ENCODE assay signal across 1 cellular context in the genomic region with DNA sequence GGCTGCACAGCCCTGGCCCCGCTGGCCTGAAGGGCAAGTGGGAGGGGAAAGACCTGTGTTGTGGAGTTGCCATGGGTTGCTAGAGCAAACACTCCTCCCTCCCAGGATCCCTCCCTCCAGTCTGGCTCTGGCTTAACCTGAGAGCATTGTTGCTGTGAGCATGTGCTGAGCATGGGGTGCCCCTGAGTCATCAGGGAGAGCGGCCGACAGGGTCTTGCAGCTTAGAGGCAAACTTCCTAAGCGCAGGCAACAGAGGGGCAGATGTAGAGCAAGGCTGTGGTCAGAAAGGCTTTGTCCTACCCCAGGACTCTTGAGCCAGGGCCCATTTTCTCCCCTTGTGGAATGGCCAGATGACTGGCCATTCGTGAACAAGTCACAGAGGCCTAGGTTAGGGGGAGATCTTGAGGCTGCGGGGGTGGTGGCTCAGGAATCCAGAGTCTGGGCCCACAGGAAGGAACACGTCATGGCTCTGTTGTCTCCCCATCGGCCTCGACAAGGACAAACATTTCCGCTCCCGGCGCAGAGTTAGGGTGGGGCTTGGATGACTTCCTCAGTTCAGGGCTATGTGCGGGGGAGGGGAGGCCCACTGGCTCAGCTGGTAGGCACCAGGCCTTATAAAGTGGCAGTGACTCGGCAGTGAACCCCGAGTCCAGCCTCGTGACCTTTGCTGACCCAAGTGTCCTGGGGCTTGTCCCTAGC.
TF ChIP-seq lines count a peak whose summit lies in the region.

No MANE protein-coding gene starts in this region.

TF ChIP-seq in HepG2, 621 proteins besides CTCF, POLR2A, EP300 and RAD21 (continued from another document and continues in another):
- TF ChIP-seq ZFP36 (IDR thresholded peaks at IDR 0.05; ENCODE audit: borderline replicate concordance, low read depth, low read length, partially characterized antibody) (no peak), PRPF4 (IDR thresholded peaks at IDR 0.05; ENCODE audit: low read depth, low read length, poor library complexity, severe bottlenecking) (no peak), ZNF292 (CRISPR knock-in tag; IDR thresholded peaks at IDR 0.05; ENCODE audit: borderline replicate concordance, low read depth) (peak; percentile 57), ZNF367 (CRISPR knock-in tag; IDR thresholded peaks at IDR 0.05; ENCODE audit: borderline replicate concordance) (no peak), ELF3 (CRISPR knock-in tag; IDR thresholded peaks at IDR 0.05) (peak; percentile 62), SIX1 (CRISPR knock-in tag; IDR thresholded peaks at IDR 0.05; ENCODE audit: borderline replicate concordance) (no peak), KMT2B (CRISPR knock-in tag; IDR thresholded peaks at IDR 0.05) (no peak; the same call in 1 of the 2 replicates), ZNF577 (CRISPR knock-in tag; IDR thresholded peaks at IDR 0.05; ENCODE audit: borderline replicate concordance, low read depth) (no peak), NR2C2 (CRISPR knock-in tag; IDR thresholded peaks at IDR 0.05; ENCODE audit: borderline replicate concordance) (peak; percentile 58), ZNF674 (CRISPR knock-in tag; IDR thresholded peaks at IDR 0.05; ENCODE audit: low read depth) (no peak), MYC (CRISPR knock-in tag; IDR thresholded peaks at IDR 0.05; ENCODE audit: borderline replicate concordance) (peak; percentile 95), YEATS2 (CRISPR knock-in tag; IDR thresholded peaks at IDR 0.05; ENCODE audit: borderline replicate concordance) (peak; percentile 72; the same call in 1 of the 2 replicates), TCF12 (IDR thresholded peaks at IDR 0.05) (no peak), TCF12 (CRISPR knock-in tag; IDR thresholded peaks at IDR 0.05) (peak; percentile 5), ZNF891 (CRISPR knock-in tag; IDR thresholded peaks at IDR 0.05) (0 out of 2 replicates have a peak, but pooled peaks have one; percentile 9)
- TF ChIP-seq, protein P1, sequence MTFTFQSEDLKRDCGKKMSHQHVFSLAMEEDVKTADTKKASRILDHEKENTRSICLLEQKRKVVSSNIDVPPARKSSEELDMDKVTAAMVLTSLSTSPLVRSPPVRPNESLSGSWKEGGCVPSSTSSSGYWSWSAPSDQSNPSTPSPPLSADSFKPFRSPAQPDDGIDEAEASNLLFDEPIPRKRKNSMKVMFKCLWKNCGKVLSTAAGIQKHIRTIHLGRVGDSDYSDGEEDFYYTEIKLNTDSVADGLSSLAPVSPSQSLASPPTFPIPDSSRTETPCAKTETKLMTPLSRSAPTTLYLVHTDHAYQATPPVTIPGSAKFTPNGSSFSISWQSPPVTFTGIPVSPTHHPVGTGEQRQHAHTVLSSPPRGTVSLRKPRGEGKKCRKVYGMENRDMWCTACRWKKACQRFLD (CRISPR knock-in tag; IDR thresholded peaks at IDR 0.05; ENCODE audit: borderline replicate concordance): no peak
- TF ChIP-seq, protein P2, sequence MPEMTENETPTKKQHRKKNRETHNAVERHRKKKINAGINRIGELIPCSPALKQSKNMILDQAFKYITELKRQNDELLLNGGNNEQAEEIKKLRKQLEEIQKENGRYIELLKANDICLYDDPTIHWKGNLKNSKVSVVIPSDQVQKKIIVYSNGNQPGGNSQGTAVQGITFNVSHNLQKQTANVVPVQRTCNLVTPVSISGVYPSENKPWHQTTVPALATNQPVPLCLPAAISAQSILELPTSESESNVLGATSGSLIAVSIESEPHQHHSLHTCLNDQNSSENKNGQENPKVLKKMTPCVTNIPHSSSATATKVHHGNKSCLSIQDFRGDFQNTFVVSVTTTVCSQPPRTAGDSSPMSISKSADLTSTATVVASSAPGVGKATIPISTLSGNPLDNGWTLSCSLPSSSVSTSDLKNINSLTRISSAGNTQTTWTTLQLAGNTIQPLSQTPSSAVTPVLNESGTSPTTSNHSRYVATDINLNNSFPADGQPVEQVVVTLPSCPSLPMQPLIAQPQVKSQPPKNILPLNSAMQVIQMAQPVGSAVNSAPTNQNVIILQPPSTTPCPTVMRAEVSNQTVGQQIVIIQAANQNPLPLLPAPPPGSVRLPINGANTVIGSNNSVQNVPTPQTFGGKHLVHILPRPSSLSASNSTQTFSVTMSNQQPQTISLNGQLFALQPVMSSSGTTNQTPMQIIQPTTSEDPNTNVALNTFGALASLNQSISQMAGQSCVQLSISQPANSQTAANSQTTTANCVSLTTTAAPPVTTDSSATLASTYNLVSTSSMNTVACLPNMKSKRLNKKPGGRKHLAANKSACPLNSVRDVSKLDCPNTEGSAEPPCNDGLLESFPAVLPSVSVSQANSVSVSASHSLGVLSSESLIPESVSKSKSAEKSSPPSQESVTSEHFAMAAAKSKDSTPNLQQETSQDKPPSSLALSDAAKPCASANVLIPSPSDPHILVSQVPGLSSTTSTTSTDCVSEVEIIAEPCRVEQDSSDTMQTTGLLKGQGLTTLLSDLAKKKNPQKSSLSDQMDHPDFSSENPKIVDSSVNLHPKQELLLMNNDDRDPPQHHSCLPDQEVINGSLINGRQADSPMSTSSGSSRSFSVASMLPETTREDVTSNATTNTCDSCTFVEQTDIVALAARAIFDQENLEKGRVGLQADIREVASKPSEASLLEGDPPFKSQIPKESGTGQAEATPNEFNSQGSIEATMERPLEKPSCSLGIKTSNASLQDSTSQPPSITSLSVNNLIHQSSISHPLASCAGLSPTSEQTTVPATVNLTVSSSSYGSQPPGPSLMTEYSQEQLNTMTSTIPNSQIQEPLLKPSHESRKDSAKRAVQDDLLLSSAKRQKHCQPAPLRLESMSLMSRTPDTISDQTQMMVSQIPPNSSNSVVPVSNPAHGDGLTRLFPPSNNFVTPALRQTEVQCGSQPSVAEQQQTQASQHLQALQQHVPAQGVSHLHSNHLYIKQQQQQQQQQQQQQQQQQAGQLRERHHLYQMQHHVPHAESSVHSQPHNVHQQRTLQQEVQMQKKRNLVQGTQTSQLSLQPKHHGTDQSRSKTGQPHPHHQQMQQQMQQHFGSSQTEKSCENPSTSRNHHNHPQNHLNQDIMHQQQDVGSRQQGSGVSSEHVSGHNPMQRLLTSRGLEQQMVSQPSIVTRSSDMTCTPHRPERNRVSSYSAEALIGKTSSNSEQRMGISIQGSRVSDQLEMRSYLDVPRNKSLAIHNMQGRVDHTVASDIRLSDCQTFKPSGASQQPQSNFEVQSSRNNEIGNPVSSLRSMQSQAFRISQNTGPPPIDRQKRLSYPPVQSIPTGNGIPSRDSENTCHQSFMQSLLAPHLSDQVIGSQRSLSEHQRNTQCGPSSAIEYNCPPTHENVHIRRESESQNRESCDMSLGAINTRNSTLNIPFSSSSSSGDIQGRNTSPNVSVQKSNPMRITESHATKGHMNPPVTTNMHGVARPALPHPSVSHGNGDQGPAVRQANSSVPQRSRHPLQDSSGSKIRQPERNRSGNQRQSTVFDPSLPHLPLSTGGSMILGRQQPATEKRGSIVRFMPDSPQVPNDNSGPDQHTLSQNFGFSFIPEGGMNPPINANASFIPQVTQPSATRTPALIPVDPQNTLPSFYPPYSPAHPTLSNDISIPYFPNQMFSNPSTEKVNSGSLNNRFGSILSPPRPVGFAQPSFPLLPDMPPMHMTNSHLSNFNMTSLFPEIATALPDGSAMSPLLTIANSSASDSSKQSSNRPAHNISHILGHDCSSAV (CRISPR knock-in tag; IDR thresholded peaks at IDR 0.05; ENCODE audit: borderline replicate concordance): peak; percentile 8; the same call in 1 of the 2 replicates
- TF ChIP-seq, protein P3, sequence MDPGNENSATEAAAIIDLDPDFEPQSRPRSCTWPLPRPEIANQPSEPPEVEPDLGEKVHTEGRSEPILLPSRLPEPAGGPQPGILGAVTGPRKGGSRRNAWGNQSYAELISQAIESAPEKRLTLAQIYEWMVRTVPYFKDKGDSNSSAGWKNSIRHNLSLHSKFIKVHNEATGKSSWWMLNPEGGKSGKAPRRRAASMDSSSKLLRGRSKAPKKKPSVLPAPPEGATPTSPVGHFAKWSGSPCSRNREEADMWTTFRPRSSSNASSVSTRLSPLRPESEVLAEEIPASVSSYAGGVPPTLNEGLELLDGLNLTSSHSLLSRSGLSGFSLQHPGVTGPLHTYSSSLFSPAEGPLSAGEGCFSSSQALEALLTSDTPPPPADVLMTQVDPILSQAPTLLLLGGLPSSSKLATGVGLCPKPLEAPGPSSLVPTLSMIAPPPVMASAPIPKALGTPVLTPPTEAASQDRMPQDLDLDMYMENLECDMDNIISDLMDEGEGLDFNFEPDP (CRISPR knock-in tag; conservative IDR thresholded peaks at IDR 0.05): no peak
- TF ChIP-seq, protein P4, sequence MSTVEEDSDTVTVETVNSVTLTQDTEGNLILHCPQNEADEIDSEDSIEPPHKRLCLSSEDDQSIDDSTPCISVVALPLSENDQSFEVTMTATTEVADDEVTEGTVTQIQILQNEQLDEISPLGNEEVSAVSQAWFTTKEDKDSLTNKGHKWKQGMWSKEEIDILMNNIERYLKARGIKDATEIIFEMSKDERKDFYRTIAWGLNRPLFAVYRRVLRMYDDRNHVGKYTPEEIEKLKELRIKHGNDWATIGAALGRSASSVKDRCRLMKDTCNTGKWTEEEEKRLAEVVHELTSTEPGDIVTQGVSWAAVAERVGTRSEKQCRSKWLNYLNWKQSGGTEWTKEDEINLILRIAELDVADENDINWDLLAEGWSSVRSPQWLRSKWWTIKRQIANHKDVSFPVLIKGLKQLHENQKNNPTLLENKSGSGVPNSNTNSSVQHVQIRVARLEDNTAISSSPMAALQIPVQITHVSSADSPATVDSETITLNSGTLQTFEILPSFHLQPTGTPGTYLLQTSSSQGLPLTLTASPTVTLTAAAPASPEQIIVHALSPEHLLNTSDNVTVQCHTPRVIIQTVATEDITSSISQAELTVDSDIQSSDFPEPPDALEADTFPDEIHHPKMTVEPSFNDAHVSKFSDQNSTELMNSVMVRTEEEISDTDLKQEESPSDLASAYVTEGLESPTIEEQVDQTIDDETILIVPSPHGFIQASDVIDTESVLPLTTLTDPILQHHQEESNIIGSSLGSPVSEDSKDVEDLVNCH (CRISPR knock-in tag; IDR thresholded peaks at IDR 0.05): no peak
- TF ChIP-seq, protein P5, sequence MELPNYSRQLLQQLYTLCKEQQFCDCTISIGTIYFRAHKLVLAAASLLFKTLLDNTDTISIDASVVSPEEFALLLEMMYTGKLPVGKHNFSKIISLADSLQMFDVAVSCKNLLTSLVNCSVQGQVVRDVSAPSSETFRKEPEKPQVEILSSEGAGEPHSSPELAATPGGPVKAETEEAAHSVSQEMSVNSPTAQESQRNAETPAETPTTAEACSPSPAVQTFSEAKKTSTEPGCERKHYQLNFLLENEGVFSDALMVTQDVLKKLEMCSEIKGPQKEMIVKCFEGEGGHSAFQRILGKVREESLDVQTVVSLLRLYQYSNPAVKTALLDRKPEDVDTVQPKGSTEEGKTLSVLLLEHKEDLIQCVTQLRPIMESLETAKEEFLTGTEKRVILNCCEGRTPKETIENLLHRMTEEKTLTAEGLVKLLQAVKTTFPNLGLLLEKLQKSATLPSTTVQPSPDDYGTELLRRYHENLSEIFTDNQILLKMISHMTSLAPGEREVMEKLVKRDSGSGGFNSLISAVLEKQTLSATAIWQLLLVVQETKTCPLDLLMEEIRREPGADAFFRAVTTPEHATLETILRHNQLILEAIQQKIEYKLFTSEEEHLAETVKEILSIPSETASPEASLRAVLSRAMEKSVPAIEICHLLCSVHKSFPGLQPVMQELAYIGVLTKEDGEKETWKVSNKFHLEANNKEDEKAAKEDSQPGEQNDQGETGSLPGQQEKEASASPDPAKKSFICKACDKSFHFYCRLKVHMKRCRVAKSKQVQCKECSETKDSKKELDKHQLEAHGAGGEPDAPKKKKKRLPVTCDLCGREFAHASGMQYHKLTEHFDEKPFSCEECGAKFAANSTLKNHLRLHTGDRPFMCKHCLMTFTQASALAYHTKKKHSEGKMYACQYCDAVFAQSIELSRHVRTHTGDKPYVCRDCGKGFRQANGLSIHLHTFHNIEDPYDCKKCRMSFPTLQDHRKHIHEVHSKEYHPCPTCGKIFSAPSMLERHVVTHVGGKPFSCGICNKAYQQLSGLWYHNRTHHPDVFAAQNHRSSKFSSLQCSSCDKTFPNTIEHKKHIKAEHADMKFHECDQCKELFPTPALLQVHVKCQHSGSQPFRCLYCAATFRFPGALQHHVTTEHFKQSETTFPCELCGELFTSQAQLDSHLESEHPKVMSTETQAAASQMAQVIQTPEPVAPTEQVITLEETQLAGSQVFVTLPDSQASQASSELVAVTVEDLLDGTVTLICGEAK (IDR thresholded peaks at IDR 0.05): no peak
- TF ChIP-seq, protein P5 (CRISPR knock-in tag; IDR thresholded peaks at IDR 0.05): peak; percentile 50; the same call in 1 of the 2 replicates
